In the genomic region with DNA sequence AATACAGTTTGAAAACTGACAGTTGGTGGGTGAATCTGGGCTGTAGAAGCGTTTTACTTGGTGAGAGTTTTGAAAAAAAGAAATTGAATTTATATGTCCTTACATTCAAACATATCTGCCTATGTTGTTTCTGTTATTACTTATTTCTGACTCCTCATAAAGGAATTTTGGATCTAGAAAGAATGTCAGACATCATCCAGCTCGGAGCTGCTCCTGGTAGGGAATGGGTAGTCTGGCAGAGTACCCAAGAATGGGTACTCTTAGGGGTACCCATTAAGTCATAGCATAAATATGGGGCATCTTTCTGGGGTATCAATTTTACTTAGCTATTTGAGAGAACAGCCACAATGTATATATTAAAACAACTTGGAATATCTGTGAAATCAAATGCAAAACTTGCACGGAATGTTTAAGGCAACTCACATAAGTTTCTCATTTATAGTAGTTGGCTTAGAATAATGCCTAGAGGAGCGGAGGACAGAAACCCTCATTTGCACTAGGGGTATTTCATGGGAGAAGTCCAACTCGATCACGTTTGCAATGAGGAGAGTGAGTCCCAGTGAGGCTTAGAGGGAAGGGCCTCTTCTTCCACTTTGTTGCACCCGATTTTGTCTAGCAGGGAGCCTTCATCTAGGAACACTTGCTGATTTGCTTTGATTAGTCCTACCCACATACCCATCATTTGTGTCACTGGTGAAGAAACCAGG, we compare ENCODE assay signal across 10 cellular contexts.
DNase-seq lines count a peak whose midpoint lies in the region; ATAC-seq and TF ChIP-seq lines count a peak whose summit lies in the region.
"Had no signal": no experiment of that assay in that cellular context is flagged by ENCODE, and none has a peak within 500 bp of the region (broad histone marks: within the 10 kb centered on the region; RNA-seq: fewer than 3 reads in every experiment).

No MANE protein-coding gene starts in this region.

- H3K27me3 ChIP-seq in RWPE2 (ENCODE audit: insufficient read depth, poor library complexity, severe bottlenecking): no peaks in the 10 kb centered on the region

- TF ChIP-seq CTCF in AG10803 (conservative IDR thresholded peaks at IDR 0.05; ENCODE audit: low read length) (no peak), RWPE2 (IDR thresholded peaks at IDR 0.05; ENCODE audit: poor library complexity, severe bottlenecking) (no peak), fibroblast of mammary gland (conservative IDR thresholded peaks at IDR 0.05; ENCODE audit: control insufficient read depth, insufficient read depth, low read depth, low read length) (no peak)

- ATAC-seq in RWPE2 (ENCODE audit: low read depth) (no peak), HG03442 (IDR thresholded peaks at IDR 0.05; ENCODE audit: unreplicated experiment) (no peak), HG03097 (IDR thresholded peaks at IDR 0.05; ENCODE audit: low FRiP score, unreplicated experiment) (no peak), HG03565 (IDR thresholded peaks at IDR 0.05; ENCODE audit: unreplicated experiment) (no peak)
- ATAC-seq: CD8-positive, alpha-beta T cell had no signal

- H3K4me3 ChIP-seq in AG10803 (ENCODE audit: low read length) (peak overlapping the region; percentile 17), RWPE2 (ENCODE audit: severe bottlenecking) (no peak overlapping the region), fibroblast of mammary gland (ENCODE audit: control insufficient read depth, low read depth, low read length) (no peak overlapping the region)

- peak overlapping the region; percentile 70 for H3K27ac ChIP-seq in RWPE2 (ENCODE audit: poor library complexity, severe bottlenecking)

- H3K4me1 ChIP-seq in RWPE2 (ENCODE audit: insufficient read depth, poor library complexity, severe bottlenecking): peaks cover 26% of the 10 kb centered on the region

- DNase-seq in AG10803 (ENCODE audit: low read depth) (peak; percentile 62), RWPE2 (ENCODE audit: low spot score) (no peak), fibroblast of mammary gland (ENCODE audit: low read depth) (peak; percentile 34), retina (peak; percentile 22)
- no peak for DNase-seq in activated CD4-positive, CD25-positive, alpha-beta regulatory T cell (lab: John Stamatoyannopoulos, UW)
- DNase-seq: activated CD8-positive, alpha-beta memory T cell treated with anti-CD3 and anti-CD28 coated beads, Interleukin-2, amount 50 U/mL, for 48 hours; CD8-positive, alpha-beta T cell had no signal

- H3K9me3 ChIP-seq in RWPE2 (ENCODE audit: severe bottlenecking): no peaks in the 10 kb centered on the region

- H3K36me3 ChIP-seq in RWPE2 (ENCODE audit: low read depth): peaks cover 5% of the 10 kb centered on the region

Comparison
In these comparisons a context has a peak if more than half of its experiments do, and no peak if none do; other contexts are left out.
1. DNase-seq: peak in AG10803 (single experiment), fibroblast of mammary gland (single experiment) and retina (single experiment); none in RWPE2 (single experiment) and activated CD4-positive, CD25-positive, alpha-beta regulatory T cell (0 of 4).